17 cellular contexts compared by ENCODE assay signal in genomic region chr12:78697817-78698415, GRCh38.
DNase-seq lines count a peak whose midpoint lies in the region; ATAC-seq and TF ChIP-seq lines count a peak whose summit lies in the region.
"Had no signal": no experiment of that assay in that cellular context is flagged by ENCODE, and none has a peak within 500 bp of the region (broad histone marks: within the 10 kb centered on the region; RNA-seq: fewer than 3 reads in every experiment).

No MANE protein-coding gene starts in this region.

- CTCF ChIA-PET in activated CD4-positive, alpha-beta T cell treated with anti-CD3 and anti-CD28 coated beads, Interleukin-2, amount 10 ng/mL, durations not matched to agents 7 days and 5 days (lab: Charles Lee) = no interaction called here

- DNase-seq in EH (ENCODE audit: low read depth) = peak; percentile 12
- DNase-seq in NCI-H226 = peak; percentile 58
- peak; percentile 23 for DNase-seq in choroid plexus epithelial cell (ENCODE audit: low read depth)
- no peak for DNase-seq in left colon
- DNase-seq in effector memory CD8-positive, alpha-beta T cell = no peak
- DNase-seq in activated CD4-positive, alpha-beta T cell treated with anti-CD3 and anti-CD28 coated beads, Interleukin-2, amount 10 ng/mL, durations not matched to agents 7 days and 5 days = no peak
- no peak for DNase-seq in Right ventricle myocardium inferior (ENCODE audit: missing footprints)
- DNase-seq: activated CD4-positive, alpha-beta T cell treated with anti-CD3 and anti-CD28 coated beads for 1 hour; CD8-positive, alpha-beta memory T cell; erythroblast; Kasumi-1; NCI-H1417; NCI-H748 treated with DMSO at 0.1 percent for 48 hours had no signal

- intact Hi-C loops in left colon (cut with DNase I, micrococcal nuclease) (no loop called here), Right ventricle myocardium inferior (cut with DNase I) (no loop called here)

- no peaks in the 10 kb centered on the region for H3K4me1 Mint-ChIP-seq in effector memory CD8-positive, alpha-beta T cell (ENCODE audit: low read depth in 2 of 2)
- H3K4me1 Mint-ChIP-seq in activated CD4-positive, alpha-beta T cell treated with anti-CD3 and anti-CD28 coated beads, Interleukin-2, amount 10 ng/mL, durations not matched to agents 7 days and 5 days = no peaks in the 10 kb centered on the region
- H3K4me1 Mint-ChIP-seq: CD8-positive, alpha-beta memory T cell; stimulated activated effector memory CD8-positive, alpha-beta T cell treated with anti-CD3 and anti-CD28 coated beads, Interleukin-12 subunit alpha, Interleukin-12 subunit beta, amount 100 ng/mL, for 72 hours had no signal

- H3K4me3 ChIP-seq in choroid plexus epithelial cell (ENCODE audit: low read depth, low read length) = no peak overlapping the region
- H3K4me3 ChIP-seq: PC-9 had no signal

- H3K27me3 Mint-ChIP-seq in effector memory CD8-positive, alpha-beta T cell = no peaks in the 10 kb centered on the region
- no peaks in the 10 kb centered on the region for H3K27me3 Mint-ChIP-seq in activated CD4-positive, alpha-beta T cell treated with anti-CD3 and anti-CD28 coated beads, Interleukin-2, amount 10 ng/mL, durations not matched to agents 7 days and 5 days
- H3K27me3 Mint-ChIP-seq: CD8-positive, alpha-beta memory T cell had no signal

- POLR2A ChIA-PET in activated CD4-positive, alpha-beta T cell treated with anti-CD3 and anti-CD28 coated beads, Interleukin-2, amount 10 ng/mL, durations not matched to agents 7 days and 5 days (lab: Charles Lee) = no interaction called here

- H3K27ac Mint-ChIP-seq in effector memory CD8-positive, alpha-beta T cell = no peak overlapping the region
- H3K27ac Mint-ChIP-seq in activated CD4-positive, alpha-beta T cell treated with anti-CD3 and anti-CD28 coated beads, Interleukin-2, amount 10 ng/mL, durations not matched to agents 7 days and 5 days = no peak overlapping the region
- H3K27ac Mint-ChIP-seq: activated T-helper 2 cell treated with anti-CD3 and anti-CD28 coated beads, Interferon-gamma antibody, Interleukin-2, Interleukin-4, amounts not matched to agents 10 μg/mL and 5 μg/mL and 100 μg/mL, durations not matched to agents 14 hours and 24 hours and 36 hours; CD8-positive, alpha-beta memory T cell; stimulated activated effector memory CD8-positive, alpha-beta T cell treated with anti-CD3 and anti-CD28 coated beads, Interleukin-12 subunit alpha, Interleukin-12 subunit beta, amount 100 ng/mL, for 72 hours had no signal

- peaks cover 6 to 15% of the 10 kb centered on the region in 2 donors for H3K9me3 Mint-ChIP-seq in effector memory CD8-positive, alpha-beta T cell
- peaks cover 7% of the 10 kb centered on the region for H3K9me3 Mint-ChIP-seq in activated CD4-positive, alpha-beta T cell treated with anti-CD3 and anti-CD28 coated beads, Interleukin-2, amount 10 ng/mL, durations not matched to agents 7 days and 5 days

- TF ChIP-seq CTCF in choroid plexus epithelial cell (conservative IDR thresholded peaks at IDR 0.05; ENCODE audit: low read depth, low read length) = no peak

- H3K36me3 Mint-ChIP-seq in effector memory CD8-positive, alpha-beta T cell (ENCODE audit: insufficient read depth) = no peaks in the 10 kb centered on the region
- H3K36me3 Mint-ChIP-seq in activated CD4-positive, alpha-beta T cell treated with anti-CD3 and anti-CD28 coated beads, Interleukin-2, amount 10 ng/mL, durations not matched to agents 7 days and 5 days (ENCODE audit: low read depth) = no peaks in the 10 kb centered on the region
- H3K36me3 Mint-ChIP-seq: CD8-positive, alpha-beta memory T cell; stimulated activated effector memory CD8-positive, alpha-beta T cell treated with anti-CD3 and anti-CD28 coated beads, Interleukin-12 subunit alpha, Interleukin-12 subunit beta, amount 100 ng/mL, for 72 hours had no signal

- H3K4me3 Mint-ChIP-seq in effector memory CD8-positive, alpha-beta T cell = no peak overlapping the region
- no peak overlapping the region for H3K4me3 Mint-ChIP-seq in activated CD4-positive, alpha-beta T cell treated with anti-CD3 and anti-CD28 coated beads, Interleukin-2, amount 10 ng/mL, durations not matched to agents 7 days and 5 days
- H3K4me3 Mint-ChIP-seq: CD8-positive, alpha-beta memory T cell; stimulated activated effector memory CD8-positive, alpha-beta T cell treated with anti-CD3 and anti-CD28 coated beads, Interleukin-12 subunit alpha, Interleukin-12 subunit beta, amount 100 ng/mL, for 72 hours had no signal

- peak; percentile 63 for ATAC-seq in left colon
- ATAC-seq in effector memory CD8-positive, alpha-beta T cell (replicated peaks) = no peak
- ATAC-seq in HG03565 (IDR thresholded peaks at IDR 0.05; ENCODE audit: unreplicated experiment) = no peak
- ATAC-seq in Right ventricle myocardium inferior = no peak
- ATAC-seq: stimulated activated effector memory CD8-positive, alpha-beta T cell treated with anti-CD3 and anti-CD28 coated beads, Interleukin-12 subunit alpha, Interleukin-12 subunit beta, amount 100 ng/mL, for 72 hours had no signal

Comparison
In these comparisons a context has a peak if more than half of its experiments do, and no peak if none do; other contexts are left out.
1. DNase-seq: peak in EH (single experiment), NCI-H226 (single experiment) and choroid plexus epithelial cell (single experiment); none in left colon (0 of 2), effector memory CD8-positive, alpha-beta T cell (0 of 3), activated CD4-positive, alpha-beta T cell treated with anti-CD3 and anti-CD28 coated beads, Interleukin-2, amount 10 ng/mL, durations not matched to agents 7 days and 5 days (single experiment) and Right ventricle myocardium inferior (single experiment).